Comparison of ENCODE assay signal across 18 cellular contexts in genomic region chr7:1861799-1862458, GRCh38.
DNase-seq lines count a peak whose midpoint lies in the region; ATAC-seq and TF ChIP-seq lines count a peak whose summit lies in the region.
"Had no signal": no experiment of that assay in that cellular context is flagged by ENCODE, and none has a peak within 500 bp of the region (broad histone marks: within the 10 kb centered on the region; RNA-seq: fewer than 3 reads in every experiment).

No MANE protein-coding gene starts in this region.

- no peaks in the 10 kb centered on the region for H3K9me3 ChIP-seq in MM.1S (replicated peaks; ENCODE audit: insufficient read depth, low read length)

- no peak for TF ChIP-seq CTCF in activated CD8-positive, alpha-beta T cell treated with anti-CD3 and anti-CD28 coated beads for 36 hours (IDR thresholded peaks at IDR 0.05)
- TF ChIP-seq CTCF in choroid plexus epithelial cell (conservative IDR thresholded peaks at IDR 0.05; ENCODE audit: low read depth, low read length), result no peak
- TF ChIP-seq CTCF in MM.1S (IDR thresholded peaks at IDR 0.05; ENCODE audit: low read length), result no peak

- no peaks in the 10 kb centered on the region for H3K36me3 ChIP-seq in MM.1S (replicated peaks; ENCODE audit: insufficient read depth, low read length)

- H3K4me1 ChIP-seq in MM.1S (ENCODE audit: low read length), result no peaks in the 10 kb centered on the region

- no peaks in the 10 kb centered on the region for H3K79me2 ChIP-seq in MM.1S (ENCODE audit: low read length)

- H2AFZ ChIP-seq in MM.1S (ENCODE audit: low read length), result no peak overlapping the region

- CTCF ChIA-PET in activated CD8-positive, alpha-beta T cell treated with anti-CD3 and anti-CD28 coated beads, Interleukin-2, amount 10 ng/mL, durations not matched to agents 7 days and 5 days (lab: Charles Lee), result no interaction called here
- CTCF ChIA-PET in activated CD8-positive, alpha-beta T cell treated with anti-CD3 and anti-CD28 coated beads for 36 hours (lab: Charles Lee), result no interaction called here

- no peaks in the 10 kb centered on the region for H4K20me1 ChIP-seq in MM.1S (ENCODE audit: insufficient read depth, low read length)

- no peak for DNase-seq in activated CD8-positive, alpha-beta T cell treated with anti-CD3 and anti-CD28 coated beads, Interleukin-2, amount 10 ng/mL, durations not matched to agents 7 days and 5 days
- no peak for DNase-seq in activated CD8-positive, alpha-beta T cell treated with anti-CD3 and anti-CD28 coated beads for 36 hours
- peak; percentile 3 for DNase-seq in choroid plexus epithelial cell (ENCODE audit: low read depth)
- DNase-seq in left lobe of liver (ENCODE audit: low spot score), result peak; percentile 70
- DNase-seq in NCI-H2029 (lab: John Stamatoyannopoulos, UW), result no peak
- no peak for DNase-seq in MM.1S
- DNase-seq in NCI-H2171 treated with DMSO at 0.1 percent for 48 hours (lab: John Stamatoyannopoulos, UW), result no peak
- DNase-seq: CD8-positive, alpha-beta memory T cell; DND-41; KBM-7; NCI-H1105; NCI-H1694; NCI-H446; NK-92 treated with Interleukin-12 subunit alpha and Interleukin-12 subunit beta, amount 100 ng/mL, for 24 hours; RPMI8226; SIG-M5 had no signal

- no peak for ATAC-seq in activated CD8-positive, alpha-beta T cell treated with anti-CD3 and anti-CD28 coated beads, Interleukin-2, amount 10 ng/mL, durations not matched to agents 7 days and 5 days
- no peak for ATAC-seq in activated CD8-positive, alpha-beta T cell treated with anti-CD3 and anti-CD28 coated beads for 36 hours
- ATAC-seq in left lobe of liver, result peak; percentile 76
- ATAC-seq in GM19463 (IDR thresholded peaks at IDR 0.05; ENCODE audit: unreplicated experiment), result no peak

- H3K9me2 ChIP-seq in MM.1S (replicated peaks; ENCODE audit: insufficient read depth, low read length), result no peaks in the 10 kb centered on the region

- no peaks in the 10 kb centered on the region for H3K27me3 ChIP-seq in MM.1S (replicated peaks; ENCODE audit: insufficient read depth, low read length)

- POLR2A ChIA-PET in activated CD8-positive, alpha-beta T cell treated with anti-CD3 and anti-CD28 coated beads, Interleukin-2, amount 10 ng/mL, durations not matched to agents 7 days and 5 days (lab: Charles Lee), result no interaction called here
- POLR2A ChIA-PET in activated CD8-positive, alpha-beta T cell treated with anti-CD3 and anti-CD28 coated beads for 36 hours (lab: Charles Lee), result no interaction called here

- H3K4me1 Mint-ChIP-seq in activated CD8-positive, alpha-beta T cell treated with anti-CD3 and anti-CD28 coated beads, Interleukin-2, amount 10 ng/mL, durations not matched to agents 7 days and 5 days (ENCODE audit: low read depth), result no peaks in the 10 kb centered on the region
- H3K4me1 Mint-ChIP-seq in activated CD8-positive, alpha-beta T cell treated with anti-CD3 and anti-CD28 coated beads for 36 hours (ENCODE audit: low read depth), result peaks cover under 1% of the 10 kb centered on the region

- no peaks in the 10 kb centered on the region for H3K9me3 Mint-ChIP-seq in activated CD8-positive, alpha-beta T cell treated with anti-CD3 and anti-CD28 coated beads, Interleukin-2, amount 10 ng/mL, durations not matched to agents 7 days and 5 days (ENCODE audit: insufficient read depth)
- H3K9me3 Mint-ChIP-seq in activated CD8-positive, alpha-beta T cell treated with anti-CD3 and anti-CD28 coated beads for 36 hours, result no peaks in the 10 kb centered on the region
- H3K9me3 Mint-ChIP-seq: CD8-positive, alpha-beta memory T cell had no signal

- no peak overlapping the region for H3K27ac ChIP-seq in MM.1S (ENCODE audit: low read length)
- H3K27ac ChIP-seq: 22Rv1 had no signal

- no peaks in the 10 kb centered on the region for H3K36me3 Mint-ChIP-seq in activated CD8-positive, alpha-beta T cell treated with anti-CD3 and anti-CD28 coated beads, Interleukin-2, amount 10 ng/mL, durations not matched to agents 7 days and 5 days (ENCODE audit: low read depth)
- H3K36me3 Mint-ChIP-seq in activated CD8-positive, alpha-beta T cell treated with anti-CD3 and anti-CD28 coated beads for 36 hours (ENCODE audit: low read depth), result peaks cover 1% of the 10 kb centered on the region

- intact Hi-C loops in activated CD8-positive, alpha-beta T cell treated with anti-CD3 and anti-CD28 coated beads for 36 hours (cut with micrococcal nuclease), result no loop called here

- no peak overlapping the region for H3K4me3 ChIP-seq in choroid plexus epithelial cell (ENCODE audit: low read depth, low read length)
- H3K4me3 ChIP-seq in MM.1S (ENCODE audit: low read length), result no peak overlapping the region

- H3K4me2 ChIP-seq in MM.1S (ENCODE audit: low read depth, low read length), result no peak overlapping the region

- no peaks in the 10 kb centered on the region for H3F3A ChIP-seq in MM.1S (ENCODE audit: insufficient read depth, low read length)

- peak overlapping the region; percentile 25 for H3K27ac Mint-ChIP-seq in activated CD8-positive, alpha-beta T cell treated with anti-CD3 and anti-CD28 coated beads, Interleukin-2, amount 10 ng/mL, durations not matched to agents 7 days and 5 days
- no peak overlapping the region for H3K27ac Mint-ChIP-seq in activated CD8-positive, alpha-beta T cell treated with anti-CD3 and anti-CD28 coated beads for 36 hours

- no peak overlapping the region for H3K9ac ChIP-seq in MM.1S (ENCODE audit: low read length)

- H3K4me3 Mint-ChIP-seq in activated CD8-positive, alpha-beta T cell treated with anti-CD3 and anti-CD28 coated beads, Interleukin-2, amount 10 ng/mL, durations not matched to agents 7 days and 5 days, result no peak overlapping the region
- H3K4me3 Mint-ChIP-seq in activated CD8-positive, alpha-beta T cell treated with anti-CD3 and anti-CD28 coated beads for 36 hours, result no peak overlapping the region
- H3K4me3 Mint-ChIP-seq: CD8-positive, alpha-beta memory T cell had no signal

- no peaks in the 10 kb centered on the region for H3K27me3 Mint-ChIP-seq in activated CD8-positive, alpha-beta T cell treated with anti-CD3 and anti-CD28 coated beads, Interleukin-2, amount 10 ng/mL, durations not matched to agents 7 days and 5 days (ENCODE audit: low read depth)
- H3K27me3 Mint-ChIP-seq in activated CD8-positive, alpha-beta T cell treated with anti-CD3 and anti-CD28 coated beads for 36 hours, result no peaks in the 10 kb centered on the region
- H3K27me3 Mint-ChIP-seq: CD8-positive, alpha-beta memory T cell had no signal

Comparison
In these comparisons a context has a peak if more than half of its experiments do, and no peak if none do; other contexts are left out.
1. DNase-seq: peak in choroid plexus epithelial cell (single experiment) and left lobe of liver (single experiment); none in activated CD8-positive, alpha-beta T cell treated with anti-CD3 and anti-CD28 coated beads, Interleukin-2, amount 10 ng/mL, durations not matched to agents 7 days and 5 days (single experiment), activated CD8-positive, alpha-beta T cell treated with anti-CD3 and anti-CD28 coated beads for 36 hours (single experiment), NCI-H2029 (single experiment), MM.1S (single experiment) and NCI-H2171 treated with DMSO at 0.1 percent for 48 hours (single experiment).